In genomic region chr3:49238274-49239127, GRCh38 we compare ENCODE assay signal across 8 cellular contexts. TPM values are rescaled to one million over a fixed set of nuclear protein-coding genes. Genes with fewer than 3 reads are reported as not detected.
A peak's percentile ranks its signal among the peaks of the same experiment; 100 is the strongest.
DNase-seq lines count a peak whose midpoint lies in the region; ATAC-seq and TF ChIP-seq lines count a peak whose summit lies in the region.

No MANE protein-coding gene starts in this region.

- WGBS in lung, 2 donors = 34 to 50% methylated on average over 9 of the region's 9 CpGs

- H3K36me3 ChIP-seq in lung (ENCODE audit: control insufficient read depth in 2 of 2, insufficient read depth in 2 of 2, low read length in 2 of 2) (peaks cover 0 to 1% of the 10 kb centered on the region in 2 donors), vagina (no peaks in the 10 kb centered on the region)

- no peak overlapping the region for H3K4me3 Mint-ChIP-seq in activated naive CD4-positive, alpha-beta T cell treated with anti-CD3 and anti-CD28 coated beads for 36 hours

- H3K27ac Mint-ChIP-seq in activated naive CD4-positive, alpha-beta T cell treated with anti-CD3 and anti-CD28 coated beads for 36 hours = peak overlapping the region; percentile 66

- H3K9me3 ChIP-seq in lung (ENCODE audit: control insufficient read depth in 2 of 2, insufficient read depth in 1 of 2, low read length in 1 of 2) (peaks cover 0 to 3% of the 10 kb centered on the region in 2 donors), vagina (peaks cover 4% of the 10 kb centered on the region)

- peak; percentile 26 for DNase-seq in activated naive CD4-positive, alpha-beta T cell treated with anti-CD3 and anti-CD28 coated beads for 36 hours
- DNase-seq in activated naive CD4-positive, alpha-beta T cell treated with anti-CD3 and anti-CD28 coated beads, Interleukin-2, amount 50 U/mL, for 16 hours = no peak
- peak; percentile 40 to 90 for DNase-seq in cardiac fibroblast (ENCODE audit: low read depth in 2 of 2)
- no peak for DNase-seq in lung (ENCODE audit: low spot score)
- DNase-seq in vagina (ENCODE audit: extremely low spot score in 2 of 2) = peak in 1 of 2 donors; percentile 90
- no peak for DNase-seq in NCI-H510A treated with DMSO at 0.1 percent for 48 hours (lab: John Stamatoyannopoulos, UW)
- DNase-seq in kidney tubule cell (ENCODE audit: low spot score) = no peak
- DNase-seq in NCI-H1417 (lab: John Stamatoyannopoulos, UW) = no peak

- peaks cover 0 to 3% of the 10 kb centered on the region in 2 donors for H3K4me1 ChIP-seq in lung (ENCODE audit: control insufficient read depth in 2 of 2, insufficient read depth in 2 of 2, low read length in 2 of 2)
- no peaks in the 10 kb centered on the region for H3K4me1 ChIP-seq in vagina

- peak; percentile 72 for ATAC-seq in lung (ENCODE audit: insufficient read depth, low FRiP score)

- no peaks in the 10 kb centered on the region for H3K36me3 Mint-ChIP-seq in activated naive CD4-positive, alpha-beta T cell treated with anti-CD3 and anti-CD28 coated beads for 36 hours (ENCODE audit: low read depth)

- H3K27ac ChIP-seq in lung (ENCODE audit: low read depth in 1 of 2, low read length in 1 of 2) (peak overlapping the region; percentile 49 to 67), vagina (peak overlapping the region; percentile 71)

- H3K4me1 Mint-ChIP-seq in activated naive CD4-positive, alpha-beta T cell treated with anti-CD3 and anti-CD28 coated beads for 36 hours (ENCODE audit: low read depth) = peaks cover 7% of the 10 kb centered on the region

- H3K27me3 Mint-ChIP-seq in activated naive CD4-positive, alpha-beta T cell treated with anti-CD3 and anti-CD28 coated beads for 36 hours (ENCODE audit: low read depth) = no peaks in the 10 kb centered on the region

- H3K27me3 ChIP-seq in lung (ENCODE audit: control insufficient read depth, insufficient read depth) (no peaks in the 10 kb centered on the region), vagina (no peaks in the 10 kb centered on the region)

- H3K9me3 Mint-ChIP-seq in activated naive CD4-positive, alpha-beta T cell treated with anti-CD3 and anti-CD28 coated beads for 36 hours = peaks cover 7% of the 10 kb centered on the region

- H3K4me3 ChIP-seq in cardiac fibroblast (replicated peaks in 1 of 2; ENCODE audit: low read depth in 2 of 2, low read length in 2 of 2) = no peak overlapping the region
- H3K4me3 ChIP-seq in lung = no peak overlapping the region
- H3K4me3 ChIP-seq in vagina = no peak overlapping the region

- intact Hi-C loops in activated naive CD4-positive, alpha-beta T cell treated with anti-CD3 and anti-CD28 coated beads for 36 hours (cut with micrococcal nuclease) = loop anchor here (5.0 kb wide), 1 partner anchor 66 kb away; the partner anchor contains the start of gene KLHDC8B
- intact Hi-C loops in vagina (cut with DNase I) = no loop called here

- CTCF ChIA-PET in activated naive CD4-positive, alpha-beta T cell treated with anti-CD3 and anti-CD28 coated beads for 36 hours (lab: Charles Lee) = interaction anchor here (0.6 kb wide), 1 partner anchor 251 kb away, joined by 3 read pairs; no protein-coding TSS in a partner anchor

- TF ChIP-seq POLR2A in vagina (IDR thresholded peaks at IDR 0.05) = no peak

- TF ChIP-seq CTCF in cardiac fibroblast (IDR thresholded peaks at IDR 0.05; ENCODE audit: low read depth, low read length) (no peak), lung (IDR thresholded peaks at IDR 0.05; ENCODE audit: control extremely low read depth, extremely low read depth) (no peak), vagina (IDR thresholded peaks at IDR 0.05) (no peak)

RNA-seq across cellular contexts. Expression of gene C3orf62, which starts 38.5 kb away (rescaled TPM):
- 1 to 10 TPM; 1.7 TPM for total RNA-seq in activated naive CD4-positive, alpha-beta T cell treated with anti-CD3 and anti-CD28 coated beads for 36 hours
- total RNA-seq in lung (1 to 10 TPM; 5.2 to 8.2 TPM), vagina (17.9 TPM)
- 1 to 10 TPM; 6.0 to 8.1 TPM for polyA plus RNA-seq in lung

Comparison
In these comparisons a context has a peak if more than half of its experiments do, and no peak if none do; other contexts are left out.
1. DNase-seq: peak in activated naive CD4-positive, alpha-beta T cell treated with anti-CD3 and anti-CD28 coated beads for 36 hours (single experiment) and cardiac fibroblast (2 of 2); none in activated naive CD4-positive, alpha-beta T cell treated with anti-CD3 and anti-CD28 coated beads, Interleukin-2, amount 50 U/mL, for 16 hours (single experiment), lung (single experiment), NCI-H510A treated with DMSO at 0.1 percent for 48 hours (single experiment), kidney tubule cell (single experiment) and NCI-H1417 (0 of 3).